17 cellular contexts compared by ENCODE assay signal in genomic region chr2:28185153-28185552, GRCh38.
"Had no signal": no experiment of that assay in that cellular context is flagged by ENCODE, and none has a peak within 500 bp of the region (broad histone marks: within the 10 kb centered on the region; RNA-seq: fewer than 3 reads in every experiment).

No MANE protein-coding gene starts in this region.

- H3K4me3 ChIP-seq: left lung had no signal

- H3K36me3 Mint-ChIP-seq: WTC11 had no signal

- H3K4me1 ChIP-seq: left lung, parathyroid adenoma had no signal

- H3K27ac ChIP-seq: left lung, parathyroid adenoma had no signal

- H3K9me3 ChIP-seq: left lung had no signal

- H3K9me3 Mint-ChIP-seq: type B pancreatic cell had no signal

- H3K36me3 ChIP-seq: left lung had no signal

- H3K79me2 ChIP-seq: parathyroid adenoma had no signal

- DNase-seq: activated CD4-positive, alpha-beta T cell treated with anti-CD3 and anti-CD28 coated beads, Interleukin-2, amount 10 ng/mL, durations not matched to agents 24 days and 14 days; activated CD8-positive, alpha-beta memory T cell treated with anti-CD3 and anti-CD28 coated beads for 24 hours; activated gamma-delta T cell treated with Interleukin-2 at 50 U/mL for 16 hours; activated naive CD8-positive, alpha-beta T cell treated with anti-CD3 and anti-CD28 coated beads for 36 hours; amygdala; effector CD8-positive, alpha-beta T cell; left lung; naive B cell; retina; small intestine; stimulated activated naive CD8-positive, alpha-beta T cell treated with anti-CD3 and anti-CD28 coated beads, Interleukin-15, Interleukin-2, amounts not matched to agents 100 U/mL and 50 U/mL, for 24 hours; T-helper 17 cell had no signal

- H3K27ac Mint-ChIP-seq: activated CD4-positive, alpha-beta T cell treated with anti-CD3 and anti-CD28 coated beads, Interleukin-2, amount 10 ng/mL, durations not matched to agents 24 days and 14 days; activated naive CD8-positive, alpha-beta T cell treated with anti-CD3 and anti-CD28 coated beads for 36 hours; brain; T-helper 17 cell; type B pancreatic cell; WTC11 had no signal

- H3K27me3 ChIP-seq: left lung had no signal

- H2AFZ ChIP-seq: parathyroid adenoma had no signal

- FAIRE-seq: endothelial cell of umbilical vein, small intestine had no signal

- ATAC-seq: left lung; stimulated activated naive CD8-positive, alpha-beta T cell treated with anti-CD3 and anti-CD28 coated beads, Interleukin-15, Interleukin-2, amounts not matched to agents 100 U/mL and 50 U/mL, for 24 hours; T-helper 17 cell; WTC11 had no signal
